18 cellular contexts compared by ENCODE assay signal in the genomic region with DNA sequence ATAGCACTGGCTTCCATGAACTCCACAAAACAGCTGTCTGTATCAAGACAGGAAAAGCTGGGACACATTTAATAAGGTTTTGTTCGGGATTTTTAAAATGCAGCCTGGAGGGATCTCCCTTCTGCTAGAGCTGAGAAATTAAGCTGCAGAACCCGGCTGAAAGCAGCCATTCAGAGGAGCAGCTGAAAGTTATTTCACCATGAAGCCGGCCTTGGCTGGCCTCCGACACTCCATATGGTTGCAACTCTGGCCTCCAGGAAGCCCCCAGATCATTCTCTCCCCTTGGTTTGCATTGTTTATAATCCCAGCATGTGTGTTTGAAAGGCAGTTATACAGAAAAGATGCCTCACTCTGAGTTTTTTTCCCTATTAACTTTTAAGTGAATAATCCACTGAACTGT.
"Had no signal": no experiment of that assay in that cellular context is flagged by ENCODE, and none has a peak within 500 bp of the region (broad histone marks: within the 10 kb centered on the region; RNA-seq: fewer than 3 reads in every experiment).

No MANE protein-coding gene starts in this region.

- ATAC-seq: activated CD4-positive, alpha-beta T cell treated with anti-CD3 and anti-CD28 coated beads for 36 hours; activated CD8-positive, alpha-beta memory T cell treated with anti-CD3 and anti-CD28 coated beads, Interleukin-2, amount 10 ng/mL, durations not matched to agents 7 days and 5 days; activated CD8-positive, alpha-beta T cell treated with anti-CD3 and anti-CD28 coated beads, Interleukin-2, amount 10 ng/mL, durations not matched to agents 7 days and 5 days; activated T-cell treated with anti-CD3 and anti-CD28 coated beads, Interleukin-2, amount 50 U/mL, for 72 hours; esophagus mucosa; foreskin keratinocyte; naive thymus-derived CD4-positive, alpha-beta T cell; right cardiac atrium; stimulated activated naive B cell treated with anti-CD40 and anti-IgM and Interleukin-4, amounts not matched to agents 10 μg/mL and 1 μg/mL and 100 μg/mL, for 72 hours had no signal

- DNase-seq: activated CD4-positive, alpha-beta T cell treated with anti-CD3 and anti-CD28 coated beads for 36 hours; activated CD4-positive, CD25-positive, alpha-beta regulatory T cell; activated CD8-positive, alpha-beta memory T cell treated with anti-CD3 and anti-CD28 coated beads, Interleukin-2, amount 10 ng/mL, durations not matched to agents 7 days and 5 days; activated CD8-positive, alpha-beta T cell treated with anti-CD3 and anti-CD28 coated beads, Interleukin-2, amount 10 ng/mL, durations not matched to agents 7 days and 5 days; activated naive CD4-positive, alpha-beta T cell treated with Interleukin-2 at 50 U/mL for 16 hours; activated T-cell treated with anti-CD3 and anti-CD28 coated beads for 4 hours; activated T-cell treated with anti-CD3 and anti-CD28 coated beads, Interleukin-2, amount 50 U/mL, for 72 hours; endodermal cell; foreskin keratinocyte; midbrain; naive thymus-derived CD4-positive, alpha-beta T cell; stimulated activated CD4-positive, alpha-beta T cell treated with anti-CD3 and anti-CD28 coated beads, Interleukin-15, amount 100 ng/mL, for 24 hours; stimulated activated CD4-positive, alpha-beta T cell treated with anti-CD3 and anti-CD28 coated beads, Interleukin-2, amount 100 ng/mL, for 24 hours; stimulated activated naive B cell treated with anti-CD40 and anti-IgM and Interleukin-4, amounts not matched to agents 10 μg/mL and 1 μg/mL and 100 μg/mL, for 72 hours; stomach; T-helper 1 cell had no signal
